Comparison of ENCODE assay signal across 21 cellular contexts in genomic region chr9:136367296-136368145, GRCh38. TPM values are rescaled to one million over a fixed set of nuclear protein-coding genes. Genes with fewer than 3 reads are reported as not detected.
A peak's percentile ranks its signal among the peaks of the same experiment; 100 is the strongest.
DNase-seq lines count a peak whose midpoint lies in the region; FAIRE-seq and TF ChIP-seq lines count a peak whose summit lies in the region.
"Had no signal": no experiment of that assay in that cellular context is flagged by ENCODE, and none has a peak within 500 bp of the region (broad histone marks: within the 10 kb centered on the region; RNA-seq: fewer than 3 reads in every experiment).

No MANE protein-coding gene starts in this region.

- H3K4me3 Mint-ChIP-seq in dendritic cell treated with granulocyte-macrophage colony-stimulating factor and Interleukin-4, amounts not matched to agents 40 ng/mL and 50 ng/mL, for 4 days = no peak overlapping the region
- H3K4me3 Mint-ChIP-seq: CD4-positive, alpha-beta T cell; H9 had no signal

- H3K9me3 ChIP-seq in HUES6 (ENCODE audit: control insufficient read depth, insufficient read depth, low read depth, low read length) = no peaks in the 10 kb centered on the region
- no peaks in the 10 kb centered on the region for H3K9me3 ChIP-seq in kidney (ENCODE audit: control insufficient read depth in 1 of 2, low read length in 2 of 2)

- DNase-seq in NCI-H146 (lab: John Stamatoyannopoulos, UW) (peak; percentile 34), NCI-H146 treated with DMSO at 0.1 percent for 48 hours (lab: John Stamatoyannopoulos, UW; ENCODE audit: unreplicated experiment) (no peak), ureter (ENCODE audit: low spot score) (no peak), kidney (no peak)
- DNase-seq: AML-193; CD4-positive, alpha-beta T cell; DMS153; GDM1; H9; IMR-90; Karpas-422; NCI-H1436; NCI-H2029 treated with DMSO at 0.1 percent for 48 hours; NCI-H446 treated with DMSO at 0.1 percent for 48 hours; NCI-H69; PC-3; RPMI8226 had no signal

- no peak overlapping the region for H3K4me3 ChIP-seq in HUES6 (ENCODE audit: low read depth, low read length)
- H3K4me3 ChIP-seq in kidney (ENCODE audit: low read length in 2 of 2) = no peak overlapping the region
- H3K4me3 ChIP-seq: SJSA1 had no signal

- H3K27me3 Mint-ChIP-seq in dendritic cell treated with granulocyte-macrophage colony-stimulating factor and Interleukin-4, amounts not matched to agents 40 ng/mL and 50 ng/mL, for 4 days = no peaks in the 10 kb centered on the region
- H3K27me3 Mint-ChIP-seq: CD4-positive, alpha-beta T cell had no signal

- H3K36me3 ChIP-seq in HUES6 (ENCODE audit: control insufficient read depth, insufficient read depth, low read length) (0 out of 2 replicates have a peak, but pooled peaks cover 4% of the 10 kb centered on the region), kidney (ENCODE audit: control insufficient read depth in 1 of 2, insufficient read depth in 2 of 2, low read length in 2 of 2) (no peaks in the 10 kb centered on the region)

- FAIRE-seq in kidney (lab: Jason Lieb, UNC) = no peak

- H3K9ac ChIP-seq in HUES6 (ENCODE audit: low read length) (peak overlapping the region; percentile 10), kidney (ENCODE audit: low read length in 2 of 2) (no peak overlapping the region)

- H3K4me1 ChIP-seq in HUES6 (ENCODE audit: control insufficient read depth, insufficient read depth, low read length) = peaks cover 17% of the 10 kb centered on the region
- H3K4me1 ChIP-seq in kidney (ENCODE audit: control insufficient read depth in 1 of 2, insufficient read depth in 1 of 2, low read depth in 1 of 2, low read length in 2 of 2) = peaks cover 0 to 14% of the 10 kb centered on the region in 2 donors

- H3K27ac ChIP-seq in HUES6 (ENCODE audit: low read depth, low read length) (no peak overlapping the region), kidney (ENCODE audit: low read depth in 2 of 2, low read length in 2 of 2) (no peak overlapping the region)
- H3K27ac ChIP-seq: 22Rv1, SJSA1 had no signal

- no peak for TF ChIP-seq CTCF in kidney (IDR thresholded peaks at IDR 0.05; ENCODE audit: borderline replicate concordance, extremely low read depth, insufficient read depth)

- H3K27ac Mint-ChIP-seq in dendritic cell treated with granulocyte-macrophage colony-stimulating factor and Interleukin-4, amounts not matched to agents 40 ng/mL and 50 ng/mL, for 4 days = peak overlapping the region; percentile 83
- H3K27ac Mint-ChIP-seq: CD4-positive, alpha-beta T cell had no signal

- no peaks in the 10 kb centered on the region for H3K27me3 ChIP-seq in HUES6 (ENCODE audit: control insufficient read depth, insufficient read depth, low read length)
- H3K27me3 ChIP-seq: SJSA1 had no signal

- H3K36me3 Mint-ChIP-seq in dendritic cell treated with granulocyte-macrophage colony-stimulating factor and Interleukin-4, amounts not matched to agents 40 ng/mL and 50 ng/mL, for 4 days (ENCODE audit: low read depth) = peaks cover 88% of the 10 kb centered on the region

- intact Hi-C loops in dendritic cell treated with granulocyte-macrophage colony-stimulating factor and Interleukin-4, amounts not matched to agents 40 ng/mL and 50 ng/mL, for 4 days (cut with micrococcal nuclease) = no loop called here
- intact Hi-C loops in kidney (cut with DNase I) = no loop called here

- H3K9me3 Mint-ChIP-seq in dendritic cell treated with granulocyte-macrophage colony-stimulating factor and Interleukin-4, amounts not matched to agents 40 ng/mL and 50 ng/mL, for 4 days = no peaks in the 10 kb centered on the region
- H3K9me3 Mint-ChIP-seq: CD4-positive, alpha-beta T cell; H9 had no signal

- H3K4me1 Mint-ChIP-seq in dendritic cell treated with granulocyte-macrophage colony-stimulating factor and Interleukin-4, amounts not matched to agents 40 ng/mL and 50 ng/mL, for 4 days (ENCODE audit: low read depth) = peaks cover 83% of the 10 kb centered on the region

RNA-seq across cellular contexts. Expression of gene DNLZ, which starts 4.0 kb away (rescaled TPM):
- 24.9 TPM for total RNA-seq in ureter
- total RNA-seq in kidney = 22.1 TPM
- 30.4 TPM for polyA plus RNA-seq in kidney (ENCODE audit: insufficient read depth, low read depth, low replicate concordance)

RNA-seq across cellular contexts. Expression of gene CARD9, which starts 5.9 kb away (rescaled TPM):
- total RNA-seq in ureter (11.5 TPM), kidney (7.0 TPM)
- 1.5 TPM for polyA plus RNA-seq in kidney (ENCODE audit: insufficient read depth, low read depth, low replicate concordance)

RNA-seq across cellular contexts. Expression of gene SNAPC4, which starts 32.4 kb away (rescaled TPM):
- total RNA-seq in ureter (14.0 TPM), kidney (11.0 TPM)
- 3.2 TPM for polyA plus RNA-seq in kidney (ENCODE audit: insufficient read depth, low read depth, low replicate concordance)

RNA-seq across cellular contexts. Expression of gene GPSM1, which starts 40.2 kb away (rescaled TPM):
- total RNA-seq in ureter (16.6 TPM), kidney (11.6 TPM)
- polyA plus RNA-seq in kidney (ENCODE audit: insufficient read depth, low read depth, low replicate concordance) = 11.9 TPM

RNA-seq across cellular contexts. Expression of gene ENTR1, which starts 42.9 kb away (rescaled TPM):
- 50.1 TPM for total RNA-seq in ureter
- total RNA-seq in kidney = 36.2 TPM
- 25.9 TPM for polyA plus RNA-seq in kidney (ENCODE audit: insufficient read depth, low read depth, low replicate concordance)
